Comparison of ENCODE assay signal across 1 cellular context in genomic region chr9:108934323-108934885, GRCh38.
A peak's percentile ranks its signal among the peaks of the same experiment; 100 is the strongest.
TF ChIP-seq lines count a peak whose summit lies in the region.

Gene ABITRAM (plus strand): TSS chr9:108934400. CDS start chr9:108934487, 87 bp downstream.

TF ChIP-seq in IMR-90, 13 proteins besides CTCF, POLR2A, EP300 and RAD21 (continued from another document):
- TF ChIP-seq CEBPB (IDR thresholded peaks at IDR 0.05; ENCODE audit: low read depth, low read length) (no peak), USF2 (IDR thresholded peaks at IDR 0.05; ENCODE audit: low read depth, low read length) (no peak), FOS (IDR thresholded peaks at IDR 0.05; ENCODE audit: low read depth, low read length) (no peak), CHD1 (IDR thresholded peaks at IDR 0.05; ENCODE audit: low read depth, low read length) (no peak), MXI1 (IDR thresholded peaks at IDR 0.05; ENCODE audit: borderline replicate concordance, low read depth, low read length) (peak; percentile 90), ELK1 (IDR thresholded peaks at IDR 0.05; ENCODE audit: borderline replicate concordance, low read depth, low read length) (no peak), RFX5 (IDR thresholded peaks at IDR 0.05; ENCODE audit: low read depth, low read length) (no peak), BHLHE40 (IDR thresholded peaks at IDR 0.05; ENCODE audit: low read depth, low read length) (no peak), SMC3 (IDR thresholded peaks at IDR 0.05; ENCODE audit: low read depth, low read length) (no peak), RCOR1 (IDR thresholded peaks at IDR 0.05; ENCODE audit: insufficient replicate concordance, low read length) (no peak), NFE2L2 (IDR thresholded peaks at IDR 0.05; ENCODE audit: low read depth, low read length) (no peak), MAFK (IDR thresholded peaks at IDR 0.05; ENCODE audit: low read depth, low read length) (no peak)
